ENCODE assay signal across 22 cellular contexts in the genomic region with DNA sequence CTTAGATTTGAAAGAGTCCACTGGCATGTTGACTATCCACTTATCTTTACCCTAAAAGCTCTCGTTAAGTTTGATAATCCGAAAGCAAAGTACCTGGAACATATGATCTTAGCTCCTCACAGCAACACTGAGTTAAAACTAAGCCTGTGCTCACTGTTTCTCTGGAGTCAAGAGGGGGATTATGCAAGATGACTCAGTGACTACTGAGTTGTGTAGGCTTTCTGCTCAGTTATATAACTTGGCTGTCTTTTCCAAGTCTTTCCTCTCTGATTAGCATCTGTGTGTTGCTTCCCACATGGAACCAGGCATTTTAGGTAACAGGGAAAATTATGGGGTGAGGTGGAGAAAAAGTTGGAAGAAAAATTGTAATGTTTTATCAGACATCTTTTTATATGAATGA. TPM values are rescaled to one million over a fixed set of nuclear protein-coding genes. Genes with fewer than 3 reads are reported as not detected.
DNase-seq lines count a peak whose midpoint lies in the region; ATAC-seq and TF ChIP-seq lines count a peak whose summit lies in the region.
"Had no signal": no experiment of that assay in that cellular context is flagged by ENCODE, and none has a peak within 500 bp of the region (broad histone marks: within the 10 kb centered on the region; RNA-seq: fewer than 3 reads in every experiment).

No MANE protein-coding gene starts in this region.

- H3K4me3 Mint-ChIP-seq in stimulated activated effector memory CD8-positive, alpha-beta T cell treated with anti-CD3 and anti-CD28 coated beads, Interleukin-12 subunit alpha, Interleukin-12 subunit beta, amount 100 ng/mL, for 72 hours, result no peak overlapping the region
- H3K4me3 Mint-ChIP-seq in immature natural killer cell, result no peak overlapping the region
- H3K4me3 Mint-ChIP-seq: activated B cell treated with CpG ODN at 0.5 μM for 24 hours; activated CD4-positive, alpha-beta memory T cell treated with anti-CD3 and anti-CD28 coated beads, Interleukin-2, amount 10 ng/mL, durations not matched to agents 7 days and 5 days; CD8-positive, alpha-beta T cell had no signal

- H3K4me1 Mint-ChIP-seq in stimulated activated effector memory CD8-positive, alpha-beta T cell treated with anti-CD3 and anti-CD28 coated beads, Interleukin-12 subunit alpha, Interleukin-12 subunit beta, amount 100 ng/mL, for 72 hours, result peaks cover 8% of the 10 kb centered on the region
- peaks cover 7 to 9% of the 10 kb centered on the region in 2 donors for H3K4me1 Mint-ChIP-seq in immature natural killer cell

- H3K36me3 Mint-ChIP-seq in stimulated activated effector memory CD8-positive, alpha-beta T cell treated with anti-CD3 and anti-CD28 coated beads, Interleukin-12 subunit alpha, Interleukin-12 subunit beta, amount 100 ng/mL, for 72 hours, result peaks cover 86% of the 10 kb centered on the region
- peaks cover 12 to 45% (median 44%) of the 10 kb centered on the region in 3 donors for H3K36me3 Mint-ChIP-seq in immature natural killer cell

- peaks cover 0 to 3% (median 0%) of the 10 kb centered on the region in 3 donors for H3K27me3 Mint-ChIP-seq in immature natural killer cell (ENCODE audit: low read depth in 3 of 3)
- H3K27me3 Mint-ChIP-seq: activated B cell treated with CpG ODN at 0.5 μM for 24 hours; activated CD4-positive, alpha-beta memory T cell treated with anti-CD3 and anti-CD28 coated beads, Interleukin-2, amount 10 ng/mL, durations not matched to agents 7 days and 5 days had no signal

- ATAC-seq in stimulated activated effector memory CD8-positive, alpha-beta T cell treated with anti-CD3 and anti-CD28 coated beads, Interleukin-12 subunit alpha, Interleukin-12 subunit beta, amount 100 ng/mL, for 72 hours, result no peak
- ATAC-seq: CD8-positive, alpha-beta T cell; heart right ventricle; sciatic nerve had no signal

- DNase-seq in AG09319 (ENCODE audit: extremely low read depth, low read depth), result peak; percentile 15
- DNase-seq in NCI-H226, result peak; percentile 31
- peak; percentile 19 for DNase-seq in epithelial cell of proximal tubule (ENCODE audit: low read depth)
- peak; percentile 36 for DNase-seq in middle frontal gyrus (ENCODE audit: extremely low spot score, low spot score)
- DNase-seq in stimulated activated effector memory CD8-positive, alpha-beta T cell treated with anti-CD3 and anti-CD28 coated beads, Interleukin-12 subunit alpha, Interleukin-12 subunit beta, amount 100 ng/mL, for 72 hours (ENCODE audit: low spot score in 2 of 2), result no peak
- no peak for DNase-seq in immature natural killer cell
- DNase-seq in activated naive CD4-positive, alpha-beta T cell (lab: John Stamatoyannopoulos, UW), result no peak
- no peak for DNase-seq in activated CD4-positive, alpha-beta T cell treated with anti-CD3 and anti-CD28 coated beads for 48 hours
- DNase-seq: activated B cell treated with CpG ODN at 0.5 μM for 24 hours; activated CD4-positive, alpha-beta memory T cell treated with anti-CD3 and anti-CD28 coated beads, Interleukin-2, amount 10 ng/mL, durations not matched to agents 7 days and 5 days; activated naive CD4-positive, alpha-beta T cell treated with Interleukin-2 at 50 U/mL for 16 hours; activated T-cell treated with anti-CD3 and anti-CD28 coated beads for 4 hours; CD8-positive, alpha-beta T cell; cerebellar nuclear complex; effector memory CD4-positive, alpha-beta T cell; heart right ventricle; mammary epithelial cell; NCI-H1048; NCI-H2029 treated with DMSO at 0.1 percent for 48 hours; SK-N-SH had no signal

- TF ChIP-seq CTCF in AG09319 (IDR thresholded peaks at IDR 0.05; ENCODE audit: low read depth, low read length) (no peak), epithelial cell of proximal tubule (conservative IDR thresholded peaks at IDR 0.05; ENCODE audit: low read depth, low read length) (no peak)

- H3K4me3 ChIP-seq in epithelial cell of proximal tubule (ENCODE audit: low read depth, low read length), result no peak overlapping the region
- H3K4me3 ChIP-seq: heart right ventricle had no signal

- H3K27ac Mint-ChIP-seq in stimulated activated effector memory CD8-positive, alpha-beta T cell treated with anti-CD3 and anti-CD28 coated beads, Interleukin-12 subunit alpha, Interleukin-12 subunit beta, amount 100 ng/mL, for 72 hours, result no peak overlapping the region
- H3K27ac Mint-ChIP-seq in immature natural killer cell, result no peak overlapping the region
- H3K27ac Mint-ChIP-seq: activated B cell treated with CpG ODN at 0.5 μM for 24 hours; activated CD4-positive, alpha-beta memory T cell treated with anti-CD3 and anti-CD28 coated beads, Interleukin-2, amount 10 ng/mL, durations not matched to agents 7 days and 5 days; CD8-positive, alpha-beta T cell had no signal

- no peaks in the 10 kb centered on the region for H3K9me3 Mint-ChIP-seq in stimulated activated effector memory CD8-positive, alpha-beta T cell treated with anti-CD3 and anti-CD28 coated beads, Interleukin-12 subunit alpha, Interleukin-12 subunit beta, amount 100 ng/mL, for 72 hours
- no peaks in the 10 kb centered on the region for H3K9me3 Mint-ChIP-seq in immature natural killer cell
- H3K9me3 Mint-ChIP-seq: activated B cell treated with CpG ODN at 0.5 μM for 24 hours; activated CD4-positive, alpha-beta memory T cell treated with anti-CD3 and anti-CD28 coated beads, Interleukin-2, amount 10 ng/mL, durations not matched to agents 7 days and 5 days; CD8-positive, alpha-beta T cell had no signal

RNA-seq across cellular contexts. Expression of gene MYO5C, which starts 31.2 kb away (rescaled TPM):
- 16.9 and 22.3 TPM in 2 replicates for total RNA-seq in epithelial cell of proximal tubule
- under 1 TPM in 1 of 3 donors, not detected in 2; 0.19 TPM for polyA plus RNA-seq in immature natural killer cell
- total RNA-seq: HT1080 had no signal

Comparison
In these comparisons a context has a peak if more than half of its experiments do, and no peak if none do; other contexts are left out.
1. DNase-seq: peak in AG09319 (single experiment), NCI-H226 (single experiment), epithelial cell of proximal tubule (single experiment) and middle frontal gyrus (single experiment); none in stimulated activated effector memory CD8-positive, alpha-beta T cell treated with anti-CD3 and anti-CD28 coated beads, Interleukin-12 subunit alpha, Interleukin-12 subunit beta, amount 100 ng/mL, for 72 hours (0 of 2), immature natural killer cell (0 of 3), activated naive CD4-positive, alpha-beta T cell (0 of 4) and activated CD4-positive, alpha-beta T cell treated with anti-CD3 and anti-CD28 coated beads for 48 hours (single experiment).